In genomic region chr5:116573617-116574431, GRCh38 we compare ENCODE assay signal across 8 cellular contexts.
DNase-seq lines count a peak whose midpoint lies in the region; TF ChIP-seq lines count a peak whose summit lies in the region.

No MANE protein-coding gene starts in this region.

- intact Hi-C loops in head of caudate nucleus (cut with DNase I) = loop anchor here (5.0 to 10.0 kb wide), 4 partner anchors 77 to 439 kb away; no protein-coding TSS in a partner anchor

- H3K79me2 ChIP-seq in parathyroid adenoma = no peaks in the 10 kb centered on the region

- CTCF ChIA-PET in AG04449 (lab: Yijun Ruan, JAX) = no interaction called here

- DNase-seq in AG04449 (ENCODE audit: low read depth, low spot score) (no peak), GM19238 (ENCODE audit: insufficient read length, low spot score) (peak; percentile 8), head of caudate nucleus (peak in 41 of 42 donors; percentile 13 to 72 (median 44)), NOMO-1 treated with dmso at 0.1 percent for 144 hours (lab: John Stamatoyannopoulos, UW; ENCODE audit: unreplicated experiment) (no peak), NCI-H2029 (lab: John Stamatoyannopoulos, UW) (no peak)
- peak; percentile 53 for DNase-seq in activated CD8-positive, alpha-beta memory T cell treated with anti-CD3 and anti-CD28 coated beads, Interleukin-2, amount 50 U/mL, for 48 hours
- DNase-seq in activated CD4-positive, CD25-positive, alpha-beta regulatory T cell treated with anti-CD3 and anti-CD28 coated beads, Interleukin-2, amount 50 U/mL, for 72 hours = no peak

- no peaks in the 10 kb centered on the region for H3K27me3 ChIP-seq in parathyroid adenoma (ENCODE audit: control insufficient read depth, insufficient read depth, low read length)

- H3K36me3 ChIP-seq in parathyroid adenoma (ENCODE audit: control insufficient read depth, insufficient read depth, low read length) = no peaks in the 10 kb centered on the region

- H3K4me1 ChIP-seq in parathyroid adenoma = peaks cover 4% of the 10 kb centered on the region

- H3K4me3 ChIP-seq in AG04449 (ENCODE audit: low read depth, low read length) = peak overlapping the region; percentile 57
- peak overlapping the region; percentile 58 for H3K4me3 ChIP-seq in parathyroid adenoma (ENCODE audit: low read depth, low read length)

- H3K27ac ChIP-seq in parathyroid adenoma = peak overlapping the region; percentile 20

- no peaks in the 10 kb centered on the region for H3K9me3 ChIP-seq in parathyroid adenoma (ENCODE audit: control insufficient read depth, low read length)

- H3K9ac ChIP-seq in parathyroid adenoma = no peak overlapping the region

- H2AFZ ChIP-seq in parathyroid adenoma = peak overlapping the region; percentile 74

- peak overlapping the region; percentile 85 for H3K4me2 ChIP-seq in parathyroid adenoma (ENCODE audit: low read length)

- TF ChIP-seq CTCF in AG04449 (IDR thresholded peaks at IDR 0.05; ENCODE audit: insufficient read depth, low read length, missing control alignments) (no peak), parathyroid adenoma (IDR thresholded peaks at IDR 0.05) (no peak)

- POLR2A ChIA-PET in AG04449 (lab: Yijun Ruan, JAX) = no interaction called here

Comparison
In these comparisons a context has a peak if more than half of its experiments do, and no peak if none do; other contexts are left out.
1. DNase-seq: peak in GM19238 (single experiment), activated CD8-positive, alpha-beta memory T cell treated with anti-CD3 and anti-CD28 coated beads, Interleukin-2, amount 50 U/mL, for 48 hours (single experiment) and head of caudate nucleus (41 of 42); none in AG04449 (single experiment), NOMO-1 treated with dmso at 0.1 percent for 144 hours (single experiment), NCI-H2029 (single experiment) and activated CD4-positive, CD25-positive, alpha-beta regulatory T cell treated with anti-CD3 and anti-CD28 coated beads, Interleukin-2, amount 50 U/mL, for 72 hours (single experiment).